ENCODE assay signal across 4 cellular contexts in the genomic region with DNA sequence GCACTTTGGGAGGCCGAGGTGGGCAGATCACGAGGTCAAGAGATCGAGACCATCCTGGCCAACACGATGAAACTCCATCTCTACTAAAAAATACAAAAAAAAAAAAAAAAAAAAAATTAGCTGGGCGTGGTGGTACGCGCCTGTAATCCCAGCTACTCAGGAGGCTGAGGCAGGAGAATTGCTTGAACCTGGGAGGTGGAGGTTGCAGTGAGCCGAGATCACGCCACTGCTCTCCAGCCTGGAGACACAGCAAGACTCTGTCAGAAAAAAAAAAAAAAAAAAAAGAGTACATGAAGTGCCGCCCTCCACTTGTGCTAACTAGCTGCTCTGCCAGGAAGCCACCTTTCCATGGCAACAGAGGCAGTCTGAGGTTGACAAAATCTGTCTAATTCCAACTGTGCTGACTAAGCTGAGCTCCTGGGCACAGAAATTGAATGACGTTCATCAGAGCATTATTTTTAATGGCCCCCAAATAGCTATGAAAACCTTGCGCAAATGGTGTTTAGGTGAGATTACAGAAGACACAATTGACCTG. TPM values are rescaled to one million over a fixed set of nuclear protein-coding genes. Genes with fewer than 3 reads are reported as not detected.
A peak's percentile ranks its signal among the peaks of the same experiment; 100 is the strongest.
DNase-seq lines count a peak whose midpoint lies in the region; ATAC-seq and TF ChIP-seq lines count a peak whose summit lies in the region.
"Not testable (repeated sequence)": the region's sequence is repeated elsewhere in the genome, so short reads cannot be mapped to it uniquely, and the experiment has no call there.

No MANE protein-coding gene starts in this region.

- not testable (repeated sequence) for H2BK12ac ChIP-seq in H9 (ENCODE audit: insufficient read length, low read depth, low read length)

- not testable (repeated sequence) for H3T11ph ChIP-seq in H9 (ENCODE audit: low read length)

- not testable (repeated sequence) for H2BK20ac ChIP-seq in H9 (ENCODE audit: low read depth, low read length, poor library complexity, severe bottlenecking)

- peaks cover 15% of the 10 kb centered on the region; the same call in 1 of the 2 replicates for H3K79me2 ChIP-seq in H9 (ENCODE audit: insufficient read depth, low read length)
- H3K79me2 ChIP-seq in mammary epithelial cell (ENCODE audit: insufficient read depth, low read length) = peaks cover 54% of the 10 kb centered on the region

- H4K5ac ChIP-seq in H9 (ENCODE audit: insufficient read length, low read depth, low read length) = not testable (repeated sequence)

- H3K79me1 ChIP-seq in H9 (ENCODE audit: insufficient read depth, low read depth, low read length, poor library complexity, severe bottlenecking) = not testable (repeated sequence)

- H4K91ac ChIP-seq in H9 (ENCODE audit: insufficient read length, low read depth, low read length) = not testable (repeated sequence)

- H2BK5ac ChIP-seq in H9 (ENCODE audit: insufficient read length, low read length) = not testable (repeated sequence)

- H3K27ac ChIP-seq in H9 (ENCODE audit: insufficient read length, low read depth, low read length); mammary epithelial cell (ENCODE audit: insufficient read depth, low read depth, low read length): not testable (repeated sequence)

- intact Hi-C loops in activated B cell treated with CpG ODN at 0.5 μM for 24 hours (cut with micrococcal nuclease); mammary epithelial cell (cut with micrococcal nuclease): not testable (repeated sequence)

- not testable (repeated sequence) for H4K20me1 ChIP-seq in H9 (ENCODE audit: control insufficient read depth, insufficient read depth, insufficient read length); mammary epithelial cell (ENCODE audit: insufficient read depth, low read length)

- not testable (repeated sequence) for H3K4me1 ChIP-seq in H9 (ENCODE audit: insufficient read depth, low read length)
- H3K4me1 ChIP-seq in mammary epithelial cell (ENCODE audit: insufficient read depth, low read length) = peaks cover 29% of the 10 kb centered on the region

- ATAC-seq in activated B cell treated with CpG ODN at 0.5 μM for 24 hours (ENCODE audit: low read depth) = not testable (repeated sequence)

- H3K27ac Mint-ChIP-seq in H9 (peak overlapping the region in 2 of 3 experiments; percentile 38 to 48; a peak in 1 of 7 replicates), activated B cell treated with CpG ODN at 0.5 μM for 24 hours (peak overlapping the region; percentile 35)

- not testable (repeated sequence) for H2AK5ac ChIP-seq in H9 (ENCODE audit: insufficient read length, low read length)

- H2AFZ ChIP-seq in H9 (ENCODE audit: low read length); mammary epithelial cell (ENCODE audit: low read depth, low read length): not testable (repeated sequence)

- H3K9me3 Mint-ChIP-seq in H9, activated B cell treated with CpG ODN at 0.5 μM for 24 hours: not testable (repeated sequence)

- not testable (repeated sequence) for H3K27me3 ChIP-seq in H9 (ENCODE audit: insufficient read depth, low read length); mammary epithelial cell (ENCODE audit: insufficient read depth, low read length)

- H3K9me3 ChIP-seq in H9 (ENCODE audit: control insufficient read depth, low read depth, low read length); mammary epithelial cell (replicated peaks; ENCODE audit: insufficient read depth, low read length): not testable (repeated sequence)

- H4K8ac ChIP-seq in H9 (replicated peaks; ENCODE audit: insufficient read length, low read depth, low read length) = not testable (repeated sequence)

- no CpG with 5 or more reads among the region's 12 CpGs for WGBS in H9 (ENCODE audit: extremely low coverage, insufficient read length, low lambda C conversion rate)
- WGBS in mammary epithelial cell (ENCODE audit: low coverage, missing lambda C conversion rate) = 89% methylated on average over 7 of the region's 12 CpGs

- H3K4me3 ChIP-seq in mammary epithelial cell (replicated peaks in 1 of 3; ENCODE audit: insufficient read depth in 1 of 3, low read depth in 2 of 3, low read length in 3 of 3) = not testable (repeated sequence)

- CTCF ChIA-PET in activated B cell treated with CpG ODN at 0.5 μM for 24 hours (lab: Charles Lee); mammary epithelial cell (lab: Charles Lee; ENCODE audit: low non-redundant PET): not testable (repeated sequence)

- DNase-seq in H9, activated B cell treated with CpG ODN at 0.5 μM for 24 hours: not testable (repeated sequence)
- peak; percentile 21 for DNase-seq in mammary epithelial cell
- peak; percentile 72 for DNase-seq in putamen (ENCODE audit: low spot score)

- H3K23ac ChIP-seq in H9 (ENCODE audit: insufficient read length, low read depth, low read length) = not testable (repeated sequence)

- dilution Hi-C loops in mammary epithelial cell (cut with HindIII; ENCODE audit: low sequenced_read_pairs) = loop anchor here (5.0 kb wide), 1 partner anchor 74 kb away; no protein-coding TSS in a partner anchor

- H3K36me3 Mint-ChIP-seq in H9 (ENCODE audit: insufficient read depth in 1 of 3, low read depth in 3 of 3) (peaks cover 54 to 74% (median 66%) of the 10 kb centered on the region in 3 experiments), activated B cell treated with CpG ODN at 0.5 μM for 24 hours (ENCODE audit: low read depth) (peaks cover 66% of the 10 kb centered on the region)

- H3K4me3 Mint-ChIP-seq in H9 = peak overlapping the region; percentile 55 to 85; a peak in 2 of 5 replicates
- H3K4me3 Mint-ChIP-seq in activated B cell treated with CpG ODN at 0.5 μM for 24 hours = not testable (repeated sequence)

- TF ChIP-seq CTCF in H9 (conservative IDR thresholded peaks at IDR 0.05); activated B cell treated with CpG ODN at 0.5 μM for 24 hours (IDR thresholded peaks at IDR 0.05); mammary epithelial cell (conservative IDR thresholded peaks at IDR 0.05 in 1 of 2, IDR thresholded peaks at IDR 0.05 in 1 of 2; ENCODE audit: extremely low read depth in 1 of 2, insufficient read depth in 1 of 2, low read depth in 1 of 2, low read length in 2 of 2): not testable (repeated sequence)

- POLR2A ChIA-PET in activated B cell treated with CpG ODN at 0.5 μM for 24 hours (lab: Charles Lee) = interaction anchor here (0.9 kb wide), 1 partner anchor 22 kb away, joined by 3 read pairs; no protein-coding TSS in a partner anchor

- BruUV-seq in mammary epithelial cell (replicated peaks; lab: Mats Ljungman, UMichigan) = not testable (repeated sequence)

- not testable (repeated sequence) for H2BK120ac ChIP-seq in H9 (ENCODE audit: low read depth, low read length, poor library complexity, severe bottlenecking)

- H3K4ac ChIP-seq in H9 (ENCODE audit: low read depth, low read length) = not testable (repeated sequence)

- H3K23me2 ChIP-seq in H9 (ENCODE audit: insufficient read length, low read depth, low read length, poor library complexity, severe bottlenecking) = not testable (repeated sequence)

- peaks cover 20 to 23% of the 10 kb centered on the region in 2 experiments for H3K4me1 Mint-ChIP-seq in H9
- H3K4me1 Mint-ChIP-seq in activated B cell treated with CpG ODN at 0.5 μM for 24 hours = peaks cover 32% of the 10 kb centered on the region

- H3K36me3 ChIP-seq in mammary epithelial cell (ENCODE audit: insufficient read depth, low read length) = peaks cover 30% of the 10 kb centered on the region

- not testable (repeated sequence) for H3K18ac ChIP-seq in H9 (ENCODE audit: insufficient read length, low read depth, low read length)

- not testable (repeated sequence) for H3K14ac ChIP-seq in H9 (ENCODE audit: insufficient read depth, low read length)

- not testable (repeated sequence) for H3K9ac ChIP-seq in H9 (ENCODE audit: extremely low read depth, insufficient read length, low read length); mammary epithelial cell (ENCODE audit: insufficient read depth, low read length)

- H3K4me2 ChIP-seq in H9 (ENCODE audit: insufficient read depth, insufficient read length, low read length) = not testable (repeated sequence)
- H3K4me2 ChIP-seq in mammary epithelial cell (ENCODE audit: insufficient read depth, low read depth, low read length) = peak overlapping the region; percentile 26

- in situ Hi-C loops in mammary epithelial cell (cut with MboI; ENCODE audit: low sequenced_read_pairs in 2 of 2) = not testable (repeated sequence)

- not testable (repeated sequence) for H3K27me3 Mint-ChIP-seq in H9 (ENCODE audit: low read depth); activated B cell treated with CpG ODN at 0.5 μM for 24 hours

- not testable (repeated sequence) for H2BK15ac ChIP-seq in H9 (ENCODE audit: low read depth, low read length)

- H3K56ac ChIP-seq in H9 (ENCODE audit: insufficient read length, low read depth, low read length) = not testable (repeated sequence)

RNA-seq across cellular contexts. Expression of a gene that starts 3.1 kb away (rescaled TPM):
- total RNA-seq in H9 (2021) = 390 and 395 TPM in 2 replicates
- total RNA-seq in activated B cell treated with CpG ODN at 0.5 μM for 24 hours = 160 and 177 TPM in 2 replicates
- 100 to 1,000 TPM; 152 to 221 TPM for total RNA-seq in mammary epithelial cell
- 275 TPM for polyA plus RNA-seq in mammary epithelial cell
- polyA minus RNA-seq in mammary epithelial cell = 184 TPM

RNA-seq across cellular contexts. Expression of a gene that starts 15.9 kb away (rescaled TPM):
- total RNA-seq in H9 (2021) (78.9 and 81.9 TPM in 2 replicates), activated B cell treated with CpG ODN at 0.5 μM for 24 hours (70.4 and 87.7 TPM in 2 replicates), mammary epithelial cell (10 to 100 TPM; 23.3 to 35.7 TPM)
- polyA plus RNA-seq in mammary epithelial cell = 19.2 TPM
- polyA minus RNA-seq in mammary epithelial cell = 36.2 TPM

RNA-seq across cellular contexts. Expression of a gene that starts 16.4 kb away (rescaled TPM):
- total RNA-seq in H9 (2021) (96.5 and 98.2 TPM in 2 replicates), activated B cell treated with CpG ODN at 0.5 μM for 24 hours (158 and 187 TPM in 2 replicates), mammary epithelial cell (10 to 100 TPM; 50.8 to 71.4 TPM)
- 75.0 TPM for polyA plus RNA-seq in mammary epithelial cell
- polyA minus RNA-seq in mammary epithelial cell = 127 TPM

RNA-seq across cellular contexts. Expression of a gene that starts 32.9 kb away (rescaled TPM):
- total RNA-seq in H9 (2021) = 66.7 and 69.9 TPM in 2 replicates
- 17.7 and 19.9 TPM in 2 replicates for total RNA-seq in activated B cell treated with CpG ODN at 0.5 μM for 24 hours
- 10 to 100 TPM; 17.8 to 30.5 TPM for total RNA-seq in mammary epithelial cell
- 22.1 TPM for polyA plus RNA-seq in mammary epithelial cell
- polyA minus RNA-seq in mammary epithelial cell = 31.1 TPM

RNA-seq across cellular contexts. Expression of a gene that starts 50.1 kb away (rescaled TPM):
- total RNA-seq in H9 (2021) (83.2 and 85.6 TPM in 2 replicates), activated B cell treated with CpG ODN at 0.5 μM for 24 hours (63.2 and 76.8 TPM in 2 replicates), mammary epithelial cell (10 to 100 TPM; 25.8 to 64.5 TPM)
- 49.1 TPM for polyA plus RNA-seq in mammary epithelial cell
- polyA minus RNA-seq in mammary epithelial cell = 21.6 TPM
